ENCODE assay signal across 30 cellular contexts in the genomic region with DNA sequence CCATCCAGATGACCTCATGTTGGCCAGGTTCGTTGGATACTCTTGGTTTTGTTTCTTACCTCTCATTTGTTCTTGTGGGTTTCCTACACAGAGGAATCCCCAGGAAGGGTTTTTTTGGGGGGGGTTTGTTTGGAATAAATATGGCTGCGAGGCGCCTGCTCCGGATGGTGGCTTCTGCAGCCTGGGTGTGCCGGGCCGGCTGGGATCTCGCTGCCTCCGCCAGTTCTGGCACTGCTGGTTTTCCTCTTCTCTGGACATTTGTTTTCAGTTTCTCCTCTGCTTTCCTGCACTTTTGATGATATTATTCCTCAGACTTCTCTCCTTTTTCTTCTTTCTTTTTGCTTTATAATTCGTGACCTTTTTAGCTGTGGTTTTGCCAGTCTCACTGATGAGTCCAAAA.
"Had no signal": no experiment of that assay in that cellular context is flagged by ENCODE, and none has a peak within 500 bp of the region (broad histone marks: within the 10 kb centered on the region; RNA-seq: fewer than 3 reads in every experiment).

No MANE protein-coding gene starts in this region.

- H3K4me3 Mint-ChIP-seq: naive B cell; naive thymus-derived CD8-positive, alpha-beta T cell; nephron progenitor cell; neural crest cell; stimulated activated memory B cell treated with anti-CD40 and anti-IgM and Interleukin-4, amounts not matched to agents 10 μg/mL and 1 μg/mL and 100 μg/mL, for 72 hours; stimulated activated naive CD8-positive, alpha-beta T cell treated with anti-CD3 and anti-CD28 coated beads, Interleukin-15, amount 100 ng/mL, for 72 hours; type B pancreatic cell had no signal

- H3K9ac ChIP-seq: parathyroid adenoma had no signal

- H2AFZ ChIP-seq: parathyroid adenoma had no signal

- H3K9me3 ChIP-seq: neutrophil, ovary, psoas muscle, right lobe of liver, suprapubic skin, testis, tibial artery, transverse colon, upper lobe of right lung, uterus had no signal

- DNase-seq: naive B cell; naive thymus-derived CD8-positive, alpha-beta T cell; nephron progenitor cell; nucleus accumbens; ovary; psoas muscle; right cardiac atrium; right lobe of liver; sigmoid colon; small intestine; stimulated activated CD4-positive, alpha-beta T cell treated with anti-CD3 and anti-CD28 coated beads, Interleukin-15, amount 100 ng/mL, for 24 hours; stimulated activated CD4-positive, alpha-beta T cell treated with anti-CD3 and anti-CD28 coated beads, Interleukin-2, amount 100 ng/mL, for 24 hours; stimulated activated CD4-positive, alpha-beta T cell treated with anti-CD3 and anti-CD28 coated beads, Interleukin-2, amount 100 ng/mL, for 48 hours; stimulated activated CD4-positive, alpha-beta T cell treated with anti-CD3 and anti-CD28 coated beads, Interleukin-4, amount 100 ng/mL, for 4 hours; stimulated activated naive CD4-positive, alpha-beta T cell; stimulated activated naive CD8-positive, alpha-beta T cell treated with anti-CD3 and anti-CD28 coated beads, Interleukin-15, amount 100 ng/mL, for 72 hours; stimulated activated naive CD8-positive, alpha-beta T cell treated with anti-CD3 and anti-CD28 coated beads, Interleukin-15, Interleukin-2, amounts not matched to agents 100 U/mL and 50 U/mL, for 24 hours; substantia nigra; testis; tibial artery; transverse colon; upper lobe of right lung; uterus had no signal

- H3K4me1 ChIP-seq: parathyroid adenoma, psoas muscle, sigmoid colon, suprapubic skin, testis, tibial artery, transverse colon, upper lobe of right lung, uterus had no signal

- H3K27ac ChIP-seq: neutrophil, ovary, parathyroid adenoma, psoas muscle, right lobe of liver, sigmoid colon, suprapubic skin, testis, tibial artery, transverse colon, upper lobe of right lung, uterus had no signal

- H3K27me3 ChIP-seq: neutrophil, ovary, right lobe of liver, sigmoid colon, suprapubic skin, testis, tibial artery, transverse colon, upper lobe of right lung, uterus had no signal

- H3K4me3 ChIP-seq: ovary, psoas muscle, right lobe of liver, sigmoid colon, suprapubic skin, testis, tibial artery, transverse colon, upper lobe of right lung, uterus had no signal

- H3K9me3 Mint-ChIP-seq: naive B cell; naive thymus-derived CD8-positive, alpha-beta T cell; nephron progenitor cell; stimulated activated memory B cell treated with anti-CD40 and anti-IgM and Interleukin-4, amounts not matched to agents 10 μg/mL and 1 μg/mL and 100 μg/mL, for 72 hours; stimulated activated naive CD8-positive, alpha-beta T cell treated with anti-CD3 and anti-CD28 coated beads, Interleukin-15, amount 100 ng/mL, for 72 hours had no signal

- H3K79me2 ChIP-seq: parathyroid adenoma had no signal

- H3K4me1 Mint-ChIP-seq: naive B cell; nephron progenitor cell; neural crest cell; stimulated activated memory B cell treated with anti-CD40 and anti-IgM and Interleukin-4, amounts not matched to agents 10 μg/mL and 1 μg/mL and 100 μg/mL, for 72 hours; stimulated activated naive CD8-positive, alpha-beta T cell treated with anti-CD3 and anti-CD28 coated beads, Interleukin-15, amount 100 ng/mL, for 72 hours had no signal

- H3K36me3 ChIP-seq: neutrophil, ovary, right lobe of liver, sigmoid colon, suprapubic skin, tibial artery, transverse colon, upper lobe of right lung, uterus had no signal

- H3K36me3 Mint-ChIP-seq: naive B cell; naive thymus-derived CD8-positive, alpha-beta T cell; stimulated activated memory B cell treated with anti-CD40 and anti-IgM and Interleukin-4, amounts not matched to agents 10 μg/mL and 1 μg/mL and 100 μg/mL, for 72 hours; type B pancreatic cell had no signal

- ATAC-seq: naive thymus-derived CD8-positive, alpha-beta T cell; psoas muscle; right cardiac atrium; right lobe of liver; stimulated activated memory B cell treated with anti-CD40 and anti-IgM and Interleukin-4, amounts not matched to agents 10 μg/mL and 1 μg/mL and 100 μg/mL, for 72 hours; stimulated activated naive CD8-positive, alpha-beta T cell treated with anti-CD3 and anti-CD28 coated beads, Interleukin-15, amount 100 ng/mL, for 72 hours; stimulated activated naive CD8-positive, alpha-beta T cell treated with anti-CD3 and anti-CD28 coated beads, Interleukin-15, Interleukin-2, amounts not matched to agents 100 U/mL and 50 U/mL, for 24 hours; upper lobe of right lung had no signal

- H3K27ac Mint-ChIP-seq: naive B cell; naive thymus-derived CD8-positive, alpha-beta T cell; nephron progenitor cell; progenitor cell of endocrine pancreas; stimulated activated memory B cell treated with anti-CD40 and anti-IgM and Interleukin-4, amounts not matched to agents 10 μg/mL and 1 μg/mL and 100 μg/mL, for 72 hours; stimulated activated naive CD8-positive, alpha-beta T cell treated with anti-CD3 and anti-CD28 coated beads, Interleukin-15, amount 100 ng/mL, for 72 hours; type B pancreatic cell had no signal

- H3K27me3 Mint-ChIP-seq: naive B cell; progenitor cell of endocrine pancreas; stimulated activated memory B cell treated with anti-CD40 and anti-IgM and Interleukin-4, amounts not matched to agents 10 μg/mL and 1 μg/mL and 100 μg/mL, for 72 hours; stimulated activated naive CD8-positive, alpha-beta T cell treated with anti-CD3 and anti-CD28 coated beads, Interleukin-15, amount 100 ng/mL, for 72 hours; type B pancreatic cell had no signal
